Comparison of ENCODE assay signal across 10 cellular contexts in the genomic region with DNA sequence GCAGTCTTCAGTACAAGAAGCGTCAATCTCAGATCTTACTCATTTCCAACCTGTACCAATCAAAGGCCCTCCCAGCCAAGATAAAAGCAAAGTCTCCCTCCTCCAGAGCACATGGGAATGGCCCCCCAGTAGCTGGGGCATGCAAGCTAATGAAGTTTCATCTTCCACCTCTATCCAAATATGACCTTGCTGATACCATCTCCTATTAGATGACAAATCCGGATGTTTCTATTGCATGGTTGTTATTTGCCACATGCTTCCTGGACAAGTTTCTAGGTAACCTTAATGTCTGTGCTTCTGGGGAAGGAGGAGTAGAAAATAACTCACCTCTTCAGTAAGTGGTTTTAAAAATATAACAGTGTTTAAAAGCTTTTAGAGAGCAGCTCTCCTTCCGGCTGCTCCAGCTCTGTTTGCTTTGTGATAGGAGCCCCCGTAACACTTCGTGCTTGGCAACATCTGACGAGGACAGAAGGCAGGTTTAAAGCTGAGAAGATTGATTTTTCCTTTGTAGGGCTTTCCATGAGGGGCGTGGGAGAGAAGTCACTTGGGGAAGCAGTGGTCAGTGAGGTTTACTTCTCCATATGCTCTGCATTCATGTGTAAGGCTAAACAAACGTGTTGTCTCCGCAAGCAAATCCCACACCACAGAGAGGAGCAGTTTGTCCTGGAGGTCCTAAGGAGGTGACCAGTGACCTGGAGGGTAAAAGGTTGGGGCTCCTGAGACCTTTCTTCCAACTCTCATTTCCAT. TPM values are rescaled to one million over a fixed set of nuclear protein-coding genes. Genes with fewer than 3 reads are reported as not detected.
DNase-seq lines count a peak whose midpoint lies in the region; TF ChIP-seq lines count a peak whose summit lies in the region.
"Had no signal": no experiment of that assay in that cellular context is flagged by ENCODE, and none has a peak within 500 bp of the region (broad histone marks: within the 10 kb centered on the region; RNA-seq: fewer than 3 reads in every experiment).

No MANE protein-coding gene starts in this region.

- H3K9me3 ChIP-seq in thyroid gland = no peaks in the 10 kb centered on the region
- no peaks in the 10 kb centered on the region for H3K9me3 ChIP-seq in OCI-LY7 (ENCODE audit: low read length)

- no peaks in the 10 kb centered on the region for H3K27me3 ChIP-seq in thyroid gland

- DNase-seq in activated naive CD4-positive, alpha-beta T cell treated with anti-CD3 and anti-CD28 coated beads for 36 hours = no peak
- DNase-seq in activated naive CD4-positive, alpha-beta T cell (lab: John Stamatoyannopoulos, UW) = no peak
- DNase-seq in activated T-helper 1 cell treated with anti-CD3 and anti-CD28 coated beads, Interleukin-12 subunit alpha, Interleukin-12 subunit beta, Interleukin-2, Interleukin-4 antibody, amounts not matched to agents 30 ng/mL and 10 ng/mL and 1 ng/mL, durations not matched to agents 14 hours and 24 hours and 36 hours (ENCODE audit: low spot score) = no peak
- peak; percentile 89 for DNase-seq in left kidney (ENCODE audit: low read depth, low spot score)
- no peak for DNase-seq in thyroid gland
- no peak for DNase-seq in NAMALWA (ENCODE audit: low spot score)
- DNase-seq in G401 (ENCODE audit: low spot score) = no peak
- DNase-seq in OCI-LY7 (ENCODE audit: low spot score) = no peak
- DNase-seq: NCI-H345 had no signal

- no peaks in the 10 kb centered on the region for H3K36me3 Mint-ChIP-seq in activated naive CD4-positive, alpha-beta T cell treated with anti-CD3 and anti-CD28 coated beads for 36 hours (ENCODE audit: low read depth)
- peaks cover 3% of the 10 kb centered on the region for H3K36me3 Mint-ChIP-seq in activated T-helper 1 cell treated with anti-CD3 and anti-CD28 coated beads, Interleukin-12 subunit alpha, Interleukin-12 subunit beta, Interleukin-2, Interleukin-4 antibody, amounts not matched to agents 30 ng/mL and 10 ng/mL and 1 ng/mL, durations not matched to agents 14 hours and 24 hours and 36 hours (ENCODE audit: low read depth)
- H3K36me3 Mint-ChIP-seq: CD4-positive, CD25-positive, alpha-beta regulatory T cell had no signal

- TF ChIP-seq CTCF in thyroid gland (IDR thresholded peaks at IDR 0.05) (no peak), OCI-LY7 (conservative IDR thresholded peaks at IDR 0.05; ENCODE audit: low read length) (no peak)

- no peaks in the 10 kb centered on the region for H3K79me2 ChIP-seq in OCI-LY7 (ENCODE audit: insufficient read depth, low read depth, low read length)

- CTCF ChIA-PET in activated naive CD4-positive, alpha-beta T cell treated with anti-CD3 and anti-CD28 coated beads for 36 hours (lab: Charles Lee) = interaction anchor here (0.7 to 1.8 kb wide), 5 partner anchors 8 to 474 kb away, joined by 3 to 8 read pairs (median 5); no protein-coding TSS in a partner anchor
- CTCF ChIA-PET in OCI-LY7 (lab: Charles Lee; ENCODE audit: unreplicated experiment) = interaction anchor here (0.8 kb wide), 1 partner anchor 10 kb away, joined by 3 read pairs; no protein-coding TSS in a partner anchor

- no peaks in the 10 kb centered on the region for H3K9me2 ChIP-seq in OCI-LY7 (ENCODE audit: insufficient read depth, low read length)

- POLR2A ChIA-PET in OCI-LY7 (lab: Charles Lee) = interaction anchor here (0.6 to 1.0 kb wide), 2 partner anchors 17 to 93 kb away, joined by 3 to 4 read pairs; no protein-coding TSS in a partner anchor

- in situ Hi-C loops in G401 (cut with HindIII; ENCODE audit: low sequenced_read_pairs) = no loop called here

- H3K9me3 Mint-ChIP-seq in activated naive CD4-positive, alpha-beta T cell treated with anti-CD3 and anti-CD28 coated beads for 36 hours = no peaks in the 10 kb centered on the region
- H3K9me3 Mint-ChIP-seq in activated T-helper 1 cell treated with anti-CD3 and anti-CD28 coated beads, Interleukin-12 subunit alpha, Interleukin-12 subunit beta, Interleukin-2, Interleukin-4 antibody, amounts not matched to agents 30 ng/mL and 10 ng/mL and 1 ng/mL, durations not matched to agents 14 hours and 24 hours and 36 hours = peaks cover 4% of the 10 kb centered on the region
- H3K9me3 Mint-ChIP-seq: CD4-positive, CD25-positive, alpha-beta regulatory T cell had no signal

- TF ChIP-seq POLR2A in thyroid gland (IDR thresholded peaks at IDR 0.05) = no peak

- BruUV-seq in OCI-LY7 (replicated peaks; lab: Mats Ljungman, UMichigan) = no TSS peak

- H3K27ac ChIP-seq in thyroid gland = peak overlapping the region; percentile 14 to 30 (median 28)
- H3K27ac ChIP-seq in OCI-LY7 (ENCODE audit: low read depth, low read length, poor library complexity, severe bottlenecking) = no peak overlapping the region

- H3K27ac Mint-ChIP-seq in activated naive CD4-positive, alpha-beta T cell treated with anti-CD3 and anti-CD28 coated beads for 36 hours = peak overlapping the region; percentile 72
- H3K27ac Mint-ChIP-seq in activated T-helper 1 cell treated with anti-CD3 and anti-CD28 coated beads, Interleukin-12 subunit alpha, Interleukin-12 subunit beta, Interleukin-2, Interleukin-4 antibody, amounts not matched to agents 30 ng/mL and 10 ng/mL and 1 ng/mL, durations not matched to agents 14 hours and 24 hours and 36 hours = peak overlapping the region; percentile 65

- no peak overlapping the region for H2AFZ ChIP-seq in OCI-LY7 (ENCODE audit: low read length)

- no peaks in the 10 kb centered on the region for H3K27me3 Mint-ChIP-seq in activated naive CD4-positive, alpha-beta T cell treated with anti-CD3 and anti-CD28 coated beads for 36 hours (ENCODE audit: low read depth)
- no peaks in the 10 kb centered on the region for H3K27me3 Mint-ChIP-seq in activated T-helper 1 cell treated with anti-CD3 and anti-CD28 coated beads, Interleukin-12 subunit alpha, Interleukin-12 subunit beta, Interleukin-2, Interleukin-4 antibody, amounts not matched to agents 30 ng/mL and 10 ng/mL and 1 ng/mL, durations not matched to agents 14 hours and 24 hours and 36 hours (ENCODE audit: insufficient read depth)

- H3K4me3 ChIP-seq in thyroid gland (replicated peaks in 1 of 3) (no peak overlapping the region), OCI-LY7 (ENCODE audit: low read depth, low read length, poor library complexity, severe bottlenecking) (no peak overlapping the region)

- H3K4me1 ChIP-seq in thyroid gland = peaks cover 6 to 53% of the 10 kb centered on the region in 2 donors
- H3K4me1 ChIP-seq in OCI-LY7 (ENCODE audit: insufficient read depth, low read length, poor library complexity, severe bottlenecking) = peaks cover 15% of the 10 kb centered on the region

- 63 to 70% methylated on average over 9 of the region's 9 CpGs for WGBS in thyroid gland, 2 donors

- no peak overlapping the region for H3K4me2 ChIP-seq in OCI-LY7 (ENCODE audit: low read length)

- H4K20me1 ChIP-seq in OCI-LY7 (ENCODE audit: insufficient read depth, low read length) = no peaks in the 10 kb centered on the region

- H3K4me3 Mint-ChIP-seq in activated naive CD4-positive, alpha-beta T cell treated with anti-CD3 and anti-CD28 coated beads for 36 hours = no peak overlapping the region
- peak overlapping the region; percentile 32 for H3K4me3 Mint-ChIP-seq in activated T-helper 1 cell treated with anti-CD3 and anti-CD28 coated beads, Interleukin-12 subunit alpha, Interleukin-12 subunit beta, Interleukin-2, Interleukin-4 antibody, amounts not matched to agents 30 ng/mL and 10 ng/mL and 1 ng/mL, durations not matched to agents 14 hours and 24 hours and 36 hours

- intact Hi-C loops in activated naive CD4-positive, alpha-beta T cell treated with anti-CD3 and anti-CD28 coated beads for 36 hours (cut with micrococcal nuclease) = loop anchor here (10.0 kb wide), 1 partner anchor 1302 kb away; no protein-coding TSS in a partner anchor
- intact Hi-C loops in activated T-helper 1 cell treated with anti-CD3 and anti-CD28 coated beads, Interleukin-12 subunit alpha, Interleukin-12 subunit beta, Interleukin-2, Interleukin-4 antibody, amounts not matched to agents 30 ng/mL and 10 ng/mL and 1 ng/mL, durations not matched to agents 14 hours and 24 hours and 36 hours (cut with micrococcal nuclease) = no loop called here
- intact Hi-C loops in thyroid gland (cut with DNase I) (no loop called here), OCI-LY7 (cut with micrococcal nuclease; ENCODE audit: unreplicated experiment) (no loop called here)

- H3K36me3 ChIP-seq in thyroid gland = no peaks in the 10 kb centered on the region
- no peaks in the 10 kb centered on the region for H3K36me3 ChIP-seq in OCI-LY7 (ENCODE audit: insufficient read depth, low read length)

- peaks cover 69% of the 10 kb centered on the region for H3K4me1 Mint-ChIP-seq in activated naive CD4-positive, alpha-beta T cell treated with anti-CD3 and anti-CD28 coated beads for 36 hours (ENCODE audit: low read depth)
- H3K4me1 Mint-ChIP-seq in activated T-helper 1 cell treated with anti-CD3 and anti-CD28 coated beads, Interleukin-12 subunit alpha, Interleukin-12 subunit beta, Interleukin-2, Interleukin-4 antibody, amounts not matched to agents 30 ng/mL and 10 ng/mL and 1 ng/mL, durations not matched to agents 14 hours and 24 hours and 36 hours (ENCODE audit: low read depth) = peaks cover 70% of the 10 kb centered on the region

RNA-seq across cellular contexts. Expression of a gene that starts 40.3 kb away (rescaled TPM):
- 10 to 100 TPM; 50.4 to 51.1 TPM for total RNA-seq in activated naive CD4-positive, alpha-beta T cell treated with anti-CD3 and anti-CD28 coated beads for 36 hours
- 17.2 and 18.3 TPM in 2 replicates for total RNA-seq in activated T-helper 1 cell treated with anti-CD3 and anti-CD28 coated beads, Interleukin-12 subunit alpha, Interleukin-12 subunit beta, Interleukin-2, Interleukin-4 antibody, amounts not matched to agents 30 ng/mL and 10 ng/mL and 1 ng/mL, durations not matched to agents 14 hours and 24 hours and 36 hours
- total RNA-seq in thyroid gland (10 to 100 TPM; 30.1 to 68.7 (median 37.7) TPM), OCI-LY7 (2022) (49.3 and 52.9 TPM in 2 replicates)
- total RNA-seq in G401 (2014; rRNA removed; shearing (Covaris generic)) = not detected in 2 replicates
- 26.7 and 80.5 TPM in 2 replicates for total RNA-seq in OCI-LY7 (2014; rRNA removed; shearing (Covaris generic))

Comparison
In these comparisons a context has a peak if more than half of its experiments do, and no peak if none do; other contexts are left out.
1. RNA of a gene that starts 40.3 kb away (total RNA-seq): 26.7 to 80.5 TPM in OCI-LY7, 50.4 to 51.1 TPM in activated naive CD4-positive, alpha-beta T cell treated with anti-CD3 and anti-CD28 coated beads for 36 hours, 30.1 to 68.7 TPM in thyroid gland and 17.2 to 18.3 TPM in activated T-helper 1 cell treated with anti-CD3 and anti-CD28 coated beads, Interleukin-12 subunit alpha, Interleukin-12 subunit beta, Interleukin-2, Interleukin-4 antibody, amounts not matched to agents 30 ng/mL and 10 ng/mL and 1 ng/mL, durations not matched to agents 14 hours and 24 hours and 36 hours; not detected in G401; every median in the first group is over 10 times any median in the second.